Comparison of ENCODE assay signal across 23 cellular contexts in genomic region chr7:30780909-30781308, GRCh38. TPM values are rescaled to one million over a fixed set of nuclear protein-coding genes. Genes with fewer than 3 reads are reported as not detected.
DNase-seq lines count a peak whose midpoint lies in the region; ATAC-seq and TF ChIP-seq lines count a peak whose summit lies in the region.
"Had no signal": no experiment of that assay in that cellular context is flagged by ENCODE, and none has a peak within 500 bp of the region (broad histone marks: within the 10 kb centered on the region; RNA-seq: fewer than 3 reads in every experiment).

No MANE protein-coding gene starts in this region.

- H3K9ac ChIP-seq in SK-N-SH, result no peak overlapping the region

- TF ChIP-seq CTCF in SK-N-SH (IDR thresholded peaks at IDR 0.05) (no peak), psoas muscle (IDR thresholded peaks at IDR 0.05) (no peak)

- no peak overlapping the region for H3K4me2 ChIP-seq in SK-N-SH

- H3K9me3 ChIP-seq in SK-N-SH (no peaks in the 10 kb centered on the region), psoas muscle (no peaks in the 10 kb centered on the region)
- H3K9me3 ChIP-seq: SJCRH30 had no signal

- no peak for TF ChIP-seq RAD21 in SK-N-SH (IDR thresholded peaks at IDR 0.05; ENCODE audit: low read length)

- intact Hi-C loops in left cardiac atrium (cut with DNase I), result no loop called here
- intact Hi-C loops in psoas muscle (cut with DNase I), result no loop called here

- POLR2A ChIA-PET in SK-N-SH (lab: Yijun Ruan, JAX), result no interaction called here

- H4K20me1 ChIP-seq in SK-N-SH (ENCODE audit: insufficient read depth), result no peaks in the 10 kb centered on the region

- H3K27ac ChIP-seq in SK-N-SH (ENCODE audit: low read depth in 2 of 2, low read length in 1 of 2), result peak overlapping the region in 1 of 2 experiments; percentile 12; a peak in 1 of 4 replicates
- no peak overlapping the region for H3K27ac ChIP-seq in psoas muscle
- H3K27ac ChIP-seq: 22Rv1, SJCRH30 had no signal

- H3K4me1 ChIP-seq in SK-N-SH (ENCODE audit: control insufficient read depth in 1 of 2, insufficient read depth in 2 of 2, low read depth in 1 of 2, low read length in 1 of 2), result peaks cover 0 to 17% of the 10 kb centered on the region in 2 experiments; a peak in 1 of 4 replicates
- peaks cover 29% of the 10 kb centered on the region for H3K4me1 ChIP-seq in psoas muscle
- H3K4me1 ChIP-seq: SJCRH30 had no signal

- no peaks in the 10 kb centered on the region for H3K9me2 ChIP-seq in SK-N-SH

- ATAC-seq in SK-N-SH treated with all-trans-retinoic acid at 6 μM for 48 hours (no peak), left cardiac atrium (peak; percentile 62 to 77), psoas muscle (peak; percentile 32 to 75 (median 70)), HG03354 (IDR thresholded peaks at IDR 0.05; ENCODE audit: poor library complexity, severe bottlenecking, unreplicated experiment) (no peak)
- ATAC-seq: CD8-positive, alpha-beta T cell; Panc1 had no signal

- H3K79me2 ChIP-seq in SK-N-SH (ENCODE audit: insufficient read depth), result no peaks in the 10 kb centered on the region

- H2AFZ ChIP-seq in SK-N-SH (ENCODE audit: low read depth), result no peak overlapping the region

- CTCF ChIA-PET in SK-N-SH (lab: Yijun Ruan, JAX), result interaction anchor here (0.7 to 2.3 kb wide), 6 partner anchors 41 to 463 kb away, joined by 3 to 11 read pairs (median 5); no protein-coding TSS in a partner anchor

- 75% methylated on average over 4 of the region's 4 CpGs for WGBS in SK-N-SH (ENCODE audit: low lambda C conversion rate)
- WGBS in psoas muscle, 3 donors, result 32 to 56% (median 39%) methylated on average over 4 of the region's 4 CpGs

- DNase-seq in SK-N-SH (peak; percentile 48), cerebellum (ENCODE audit: low spot score) (peak; percentile 29), left cardiac atrium (no peak), psoas muscle (peak in 1 of 2 donors; percentile 16), NCI-H2107 (lab: John Stamatoyannopoulos, UW) (no peak), NCI-H446 (lab: John Stamatoyannopoulos, UW) (no peak)
- DNase-seq: ACHN; CD8-positive, alpha-beta T cell; DND-41; GOT3; HCEC 1CT; KG1; NCI-H1092 treated with DMSO at 0.1 percent for 48 hours; NCI-H1436 treated with DMSO at 0.1 percent for 48 hours; NCI-H2029; NCI-H345; NCI-H524 treated with DMSO at 0.1 percent for 48 hours; NCI-H82; SJCRH30 had no signal

- TF ChIP-seq EP300 in SK-N-SH (IDR thresholded peaks at IDR 0.05; ENCODE audit: borderline replicate concordance in 1 of 2, low read depth in 1 of 2, low read length in 1 of 2), result no peak; a peak in 1 of 4 replicates

- peaks cover 16 to 79% of the 10 kb centered on the region in 2 experiments for H3K36me3 ChIP-seq in SK-N-SH (replicated peaks in 1 of 2; ENCODE audit: control insufficient read depth in 1 of 2, insufficient read depth in 2 of 2, low read length in 1 of 2)
- H3K36me3 ChIP-seq in psoas muscle (ENCODE audit: insufficient read depth in 1 of 2, low read depth in 1 of 2), result peaks cover 0 to 25% of the 10 kb centered on the region in 2 donors
- H3K36me3 ChIP-seq: SJCRH30 had no signal

- H3K27me3 ChIP-seq in SK-N-SH (ENCODE audit: insufficient read depth), result no peaks in the 10 kb centered on the region
- H3K27me3 ChIP-seq in psoas muscle (ENCODE audit: insufficient read depth in 3 of 3, low read length in 2 of 3), result no peaks in the 10 kb centered on the region

- H3K4me3 ChIP-seq in SK-N-SH (ENCODE audit: low read depth in 2 of 2, low read length in 1 of 2) (no peak overlapping the region), psoas muscle (no peak overlapping the region)
- H3K4me3 ChIP-seq: SJCRH30 had no signal

- no peaks in the 10 kb centered on the region for H3F3A ChIP-seq in SK-N-SH (replicated peaks; ENCODE audit: insufficient read depth)

TF ChIP-seq in SK-N-SH, 30 proteins besides CTCF, POLR2A, EP300 and RAD21 (continues in another document):
- TF ChIP-seq FOXM1 (IDR thresholded peaks at IDR 0.05; ENCODE audit: low read depth) (no peak), RCOR1 (IDR thresholded peaks at IDR 0.05; ENCODE audit: low read length) (no peak), TAF1 (IDR thresholded peaks at IDR 0.05; ENCODE audit: borderline replicate concordance, low read depth, low read length) (no peak)
- TF ChIP-seq, protein P1, sequence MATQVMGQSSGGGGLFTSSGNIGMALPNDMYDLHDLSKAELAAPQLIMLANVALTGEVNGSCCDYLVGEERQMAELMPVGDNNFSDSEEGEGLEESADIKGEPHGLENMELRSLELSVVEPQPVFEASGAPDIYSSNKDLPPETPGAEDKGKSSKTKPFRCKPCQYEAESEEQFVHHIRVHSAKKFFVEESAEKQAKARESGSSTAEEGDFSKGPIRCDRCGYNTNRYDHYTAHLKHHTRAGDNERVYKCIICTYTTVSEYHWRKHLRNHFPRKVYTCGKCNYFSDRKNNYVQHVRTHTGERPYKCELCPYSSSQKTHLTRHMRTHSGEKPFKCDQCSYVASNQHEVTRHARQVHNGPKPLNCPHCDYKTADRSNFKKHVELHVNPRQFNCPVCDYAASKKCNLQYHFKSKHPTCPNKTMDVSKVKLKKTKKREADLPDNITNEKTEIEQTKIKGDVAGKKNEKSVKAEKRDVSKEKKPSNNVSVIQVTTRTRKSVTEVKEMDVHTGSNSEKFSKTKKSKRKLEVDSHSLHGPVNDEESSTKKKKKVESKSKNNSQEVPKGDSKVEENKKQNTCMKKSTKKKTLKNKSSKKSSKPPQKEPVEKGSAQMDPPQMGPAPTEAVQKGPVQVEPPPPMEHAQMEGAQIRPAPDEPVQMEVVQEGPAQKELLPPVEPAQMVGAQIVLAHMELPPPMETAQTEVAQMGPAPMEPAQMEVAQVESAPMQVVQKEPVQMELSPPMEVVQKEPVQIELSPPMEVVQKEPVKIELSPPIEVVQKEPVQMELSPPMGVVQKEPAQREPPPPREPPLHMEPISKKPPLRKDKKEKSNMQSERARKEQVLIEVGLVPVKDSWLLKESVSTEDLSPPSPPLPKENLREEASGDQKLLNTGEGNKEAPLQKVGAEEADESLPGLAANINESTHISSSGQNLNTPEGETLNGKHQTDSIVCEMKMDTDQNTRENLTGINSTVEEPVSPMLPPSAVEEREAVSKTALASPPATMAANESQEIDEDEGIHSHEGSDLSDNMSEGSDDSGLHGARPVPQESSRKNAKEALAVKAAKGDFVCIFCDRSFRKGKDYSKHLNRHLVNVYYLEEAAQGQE (IDR thresholded peaks at IDR 0.05; ENCODE audit: low read depth, low read length), result no peak

TF ChIP-seq in SK-N-SH treated with all-trans-retinoic acid at 6 μM for 48 hours, 23 proteins besides CTCF, POLR2A, EP300 and RAD21 (continues in another document):
- TF ChIP-seq, protein P2, sequence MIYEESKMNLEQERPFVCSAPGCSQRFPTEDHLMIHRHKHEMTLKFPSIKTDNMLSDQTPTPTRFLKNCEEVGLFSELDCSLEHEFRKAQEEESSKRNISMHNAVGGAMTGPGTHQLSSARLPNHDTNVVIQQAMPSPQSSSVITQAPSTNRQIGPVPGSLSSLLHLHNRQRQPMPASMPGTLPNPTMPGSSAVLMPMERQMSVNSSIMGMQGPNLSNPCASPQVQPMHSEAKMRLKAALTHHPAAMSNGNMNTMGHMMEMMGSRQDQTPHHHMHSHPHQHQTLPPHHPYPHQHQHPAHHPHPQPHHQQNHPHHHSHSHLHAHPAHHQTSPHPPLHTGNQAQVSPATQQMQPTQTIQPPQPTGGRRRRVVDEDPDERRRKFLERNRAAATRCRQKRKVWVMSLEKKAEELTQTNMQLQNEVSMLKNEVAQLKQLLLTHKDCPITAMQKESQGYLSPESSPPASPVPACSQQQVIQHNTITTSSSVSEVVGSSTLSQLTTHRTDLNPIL (CRISPR knock-in tag; IDR thresholded peaks at IDR 0.05; ENCODE audit: low read depth), result no peak
- TF ChIP-seq, protein P3, sequence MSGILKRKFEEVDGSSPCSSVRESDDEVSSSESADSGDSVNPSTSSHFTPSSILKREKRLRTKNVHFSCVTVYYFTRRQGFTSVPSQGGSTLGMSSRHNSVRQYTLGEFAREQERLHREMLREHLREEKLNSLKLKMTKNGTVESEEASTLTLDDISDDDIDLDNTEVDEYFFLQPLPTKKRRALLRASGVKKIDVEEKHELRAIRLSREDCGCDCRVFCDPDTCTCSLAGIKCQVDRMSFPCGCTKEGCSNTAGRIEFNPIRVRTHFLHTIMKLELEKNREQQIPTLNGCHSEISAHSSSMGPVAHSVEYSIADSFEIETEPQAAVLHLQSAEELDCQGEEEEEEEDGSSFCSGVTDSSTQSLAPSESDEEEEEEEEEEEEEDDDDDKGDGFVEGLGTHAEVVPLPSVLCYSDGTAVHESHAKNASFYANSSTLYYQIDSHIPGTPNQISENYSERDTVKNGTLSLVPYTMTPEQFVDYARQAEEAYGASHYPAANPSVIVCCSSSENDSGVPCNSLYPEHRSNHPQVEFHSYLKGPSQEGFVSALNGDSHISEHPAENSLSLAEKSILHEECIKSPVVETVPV (CRISPR knock-in tag; IDR thresholded peaks at IDR 0.05), result no peak
- no peak for TF ChIP-seq RARB (CRISPR knock-in tag; IDR thresholded peaks at IDR 0.05)
- no peak for TF ChIP-seq TCF4 (CRISPR knock-in tag; IDR thresholded peaks at IDR 0.05; ENCODE audit: borderline replicate concordance)
- no peak for TF ChIP-seq ARNTL (CRISPR knock-in tag; IDR thresholded peaks at IDR 0.05; ENCODE audit: borderline replicate concordance, low read depth)

RNA-seq across cellular contexts. Expression of gene MINDY4, which starts 9.7 kb away (rescaled TPM):
- 1.8 TPM in 2 replicates for polyA plus RNA-seq in SK-N-SH (2012; rRNA removed)
- polyA plus RNA-seq in SK-N-SH (2012; cell fraction: cytosol; rRNA removed), result 1.4 and 1.8 TPM in 2 replicates
- 4.4 and 5.6 TPM in 2 replicates for polyA plus RNA-seq in SK-N-SH (2012; cell fraction: nucleus; rRNA removed)
- 9.8 TPM for total RNA-seq in cerebellum
- 1 to 10 TPM; 3.9 to 5.1 TPM for total RNA-seq in left cardiac atrium
- total RNA-seq in psoas muscle, result 1 to 10 TPM; 1.3 to 3.5 (median 2.0) TPM
- polyA plus RNA-seq in psoas muscle, result 1 to 10 TPM in 2 of 3 donors, under 1 TPM in 1; 0.86 to 3.3 (median 1.1) TPM
- total RNA-seq: SJCRH30 had no signal

RNA-seq across cellular contexts. Expression of gene INMT, which starts 29.0 kb away (rescaled TPM):
- polyA plus RNA-seq in SK-N-SH (2012; rRNA removed) (not detected in 2 replicates), psoas muscle (1 to 10 TPM; 2.4 to 4.6 (median 2.4) TPM)
- not detected in 2 replicates for polyA plus RNA-seq in SK-N-SH (2012; cell fraction: cytosol; rRNA removed)
- not detected in 2 replicates for polyA plus RNA-seq in SK-N-SH (2012; cell fraction: nucleus; rRNA removed)
- total RNA-seq in cerebellum (0.73 TPM), left cardiac atrium (10 to 100 TPM; 47.7 to 94.5 TPM), psoas muscle (10 to 100 TPM in 2 of 4 donors, 1 to 10 TPM in 2; 2.3 to 32.0 (median 9.0) TPM)

Comparison
In these comparisons a context has a peak if more than half of its experiments do, and no peak if none do; other contexts are left out.
1. DNase-seq: peak in SK-N-SH (single experiment) and cerebellum (single experiment); none in left cardiac atrium (single experiment), NCI-H2107 (single experiment) and NCI-H446 (0 of 2).
2. ATAC-seq: peak in left cardiac atrium (2 of 2) and psoas muscle (4 of 4); none in SK-N-SH treated with all-trans-retinoic acid at 6 μM for 48 hours (single experiment) and HG03354 (single experiment).